In genomic region chr13:52638929-52639328, GRCh38 we compare ENCODE assay signal across 28 cellular contexts.
"Had no signal": no experiment of that assay in that cellular context is flagged by ENCODE, and none has a peak within 500 bp of the region (broad histone marks: within the 10 kb centered on the region; RNA-seq: fewer than 3 reads in every experiment).

No MANE protein-coding gene starts in this region.

- H3K4me3 Mint-ChIP-seq: natural killer cell; nephron; neural progenitor cell; stimulated activated effector memory CD8-positive, alpha-beta T cell treated with anti-CD3 and anti-CD28 coated beads, Interleukin-12 subunit alpha, Interleukin-12 subunit beta, amount 100 ng/mL, for 72 hours; stimulated activated naive B cell treated with anti-CD40 and anti-IgM and Interleukin-4, amounts not matched to agents 10 μg/mL and 1 μg/mL and 100 μg/mL, for 72 hours; stimulated activated naive CD8-positive, alpha-beta T cell treated with anti-CD3 and anti-CD28 coated beads, Interleukin-15, Interleukin-2, amounts not matched to agents 100 ng/mL and 50 ng/mL, for 24 hours; type B pancreatic cell had no signal

- H3K36me3 ChIP-seq: neural progenitor cell, ovary, uterus had no signal

- H3K27me3 ChIP-seq: neural progenitor cell, ovary, right lobe of liver, sigmoid colon, stomach, tibial artery, transverse colon, upper lobe of right lung, uterus had no signal

- H3K4me1 Mint-ChIP-seq: neural progenitor cell; stimulated activated effector memory CD8-positive, alpha-beta T cell treated with anti-CD3 and anti-CD28 coated beads, Interleukin-12 subunit alpha, Interleukin-12 subunit beta, amount 100 ng/mL, for 72 hours; stimulated activated naive B cell treated with anti-CD40 and anti-IgM and Interleukin-4, amounts not matched to agents 10 μg/mL and 1 μg/mL and 100 μg/mL, for 72 hours had no signal

- H3K27me3 Mint-ChIP-seq: progenitor cell of endocrine pancreas; stimulated activated naive B cell treated with anti-CD40 and anti-IgM and Interleukin-4, amounts not matched to agents 10 μg/mL and 1 μg/mL and 100 μg/mL, for 72 hours; stimulated activated naive CD8-positive, alpha-beta T cell treated with anti-CD3 and anti-CD28 coated beads, Interleukin-15, Interleukin-2, amounts not matched to agents 100 ng/mL and 50 ng/mL, for 24 hours; type B pancreatic cell had no signal

- DNase-seq: natural killer cell; occipital lobe; ovary; posterior cingulate gyrus; psoas muscle; right cardiac atrium; right lobe of liver; sigmoid colon; small intestine; stimulated activated CD4-positive, alpha-beta T cell treated with anti-CD3 and anti-CD28 coated beads, Interleukin-15, amount 100 ng/mL, for 24 hours; stimulated activated CD4-positive, alpha-beta T cell treated with anti-CD3 and anti-CD28 coated beads, Interleukin-2, amount 100 ng/mL, for 24 hours; stimulated activated CD4-positive, alpha-beta T cell treated with anti-CD3 and anti-CD28 coated beads, Interleukin-2, amount 100 ng/mL, for 48 hours; stimulated activated CD4-positive, alpha-beta T cell treated with anti-CD3 and anti-CD28 coated beads, Interleukin-4, amount 100 ng/mL, for 24 hours; stimulated activated naive B cell treated with anti-CD40 and anti-IgM and Interleukin-4, amounts not matched to agents 10 μg/mL and 1 μg/mL and 100 μg/mL, for 72 hours; stimulated activated naive CD4-positive, alpha-beta T cell treated with Interleukin-2 at 50 U/mL for 16 hours; stomach; tibial artery; transverse colon; upper lobe of right lung; uterus had no signal

- H3K27ac Mint-ChIP-seq: natural killer cell; nephron; neural progenitor cell; progenitor cell of endocrine pancreas; stimulated activated effector memory CD8-positive, alpha-beta T cell treated with anti-CD3 and anti-CD28 coated beads, Interleukin-12 subunit alpha, Interleukin-12 subunit beta, amount 100 ng/mL, for 72 hours; stimulated activated naive B cell treated with anti-CD40 and anti-IgM and Interleukin-4, amounts not matched to agents 10 μg/mL and 1 μg/mL and 100 μg/mL, for 72 hours; stimulated activated naive CD8-positive, alpha-beta T cell treated with anti-CD3 and anti-CD28 coated beads, Interleukin-15, Interleukin-2, amounts not matched to agents 100 ng/mL and 50 ng/mL, for 24 hours; type B pancreatic cell had no signal

- H3K4me1 ChIP-seq: neural progenitor cell, parathyroid adenoma, psoas muscle, right lobe of liver, sigmoid colon, stomach, tibial artery, transverse colon, upper lobe of right lung, uterus had no signal

- H3K9me3 ChIP-seq: ovary, psoas muscle, right lobe of liver, sigmoid colon, stomach, thoracic aorta, tibial artery, transverse colon, upper lobe of right lung, uterus had no signal

- H3K4me3 ChIP-seq: neural progenitor cell, ovary, psoas muscle, right lobe of liver, sigmoid colon, stomach, thoracic aorta, tibial artery, transverse colon, upper lobe of right lung, uterus had no signal

- H3K27ac ChIP-seq: neural progenitor cell, ovary, parathyroid adenoma, psoas muscle, right lobe of liver, sigmoid colon, stomach, thoracic aorta, tibial artery, transverse colon, upper lobe of right lung, uterus had no signal

- ATAC-seq: natural killer cell; psoas muscle; right cardiac atrium; stimulated activated effector memory CD8-positive, alpha-beta T cell treated with anti-CD3 and anti-CD28 coated beads, Interleukin-12 subunit alpha, Interleukin-12 subunit beta, amount 100 ng/mL, for 72 hours; stimulated activated naive B cell treated with anti-CD40 and anti-IgM and Interleukin-4, amounts not matched to agents 10 μg/mL and 1 μg/mL and 100 μg/mL, for 72 hours; upper lobe of right lung had no signal

- H3K9me3 Mint-ChIP-seq: natural killer cell; nephron; neural progenitor cell; stimulated activated effector memory CD8-positive, alpha-beta T cell treated with anti-CD3 and anti-CD28 coated beads, Interleukin-12 subunit alpha, Interleukin-12 subunit beta, amount 100 ng/mL, for 72 hours; stimulated activated naive B cell treated with anti-CD40 and anti-IgM and Interleukin-4, amounts not matched to agents 10 μg/mL and 1 μg/mL and 100 μg/mL, for 72 hours; stimulated activated naive CD8-positive, alpha-beta T cell treated with anti-CD3 and anti-CD28 coated beads, Interleukin-15, Interleukin-2, amounts not matched to agents 100 ng/mL and 50 ng/mL, for 24 hours; type B pancreatic cell had no signal
